In genomic region chr12:64796205-64796845, GRCh38 we compare ENCODE assay signal across 8 cellular contexts. TPM values are rescaled to one million over a fixed set of nuclear protein-coding genes. Genes with fewer than 3 reads are reported as not detected.
DNase-seq lines count a peak whose midpoint lies in the region; ATAC-seq and TF ChIP-seq lines count a peak whose summit lies in the region.

No MANE protein-coding gene starts in this region.

- no peak overlapping the region for H3K4me3 ChIP-seq in CD8-positive, alpha-beta T cell (ENCODE audit: low read depth, low read length)
- no peak overlapping the region for H3K4me3 ChIP-seq in WI38 (ENCODE audit: low read depth, low read length)
- no peak overlapping the region for H3K4me3 ChIP-seq in mesendoderm (ENCODE audit: low read length)
- no peak overlapping the region for H3K4me3 ChIP-seq in stomach

- H3K4ac ChIP-seq in mesendoderm (ENCODE audit: low read depth, low read length): no peak overlapping the region

- no CpG with 5 or more reads among the region's 5 CpGs for WGBS in mesendoderm (ENCODE audit: extremely low coverage, insufficient coverage, low lambda C conversion rate)
- 33 to 48% (median 39%) methylated on average over 5 of the region's 5 CpGs for WGBS in stomach, 5 donors

- CTCF ChIA-PET in CD8-positive, alpha-beta T cell (lab: Charles Lee): interaction anchor here (0.6 to 3.2 kb wide), 16 partner anchors 9 to 372 kb away, joined by 3 to 18 read pairs (median 4); partner anchors contain the start of gene GNS

- H3K27me3 Mint-ChIP-seq in CD8-positive, alpha-beta T cell (ENCODE audit: low read depth): peaks cover 16% of the 10 kb centered on the region

- TF ChIP-seq EP300 in stomach (IDR thresholded peaks at IDR 0.05): no peak

- H3K18ac ChIP-seq in mesendoderm (ENCODE audit: low read length): no peak overlapping the region

- no peaks in the 10 kb centered on the region for H3K9me3 Mint-ChIP-seq in CD8-positive, alpha-beta T cell

- H2BK120ac ChIP-seq in mesendoderm (ENCODE audit: low read depth, low read length): no peak overlapping the region

- no peaks in the 10 kb centered on the region for H3K9me3 ChIP-seq in CD8-positive, alpha-beta T cell (ENCODE audit: low read length)
- no peaks in the 10 kb centered on the region for H3K9me3 ChIP-seq in stomach

- H3K36me3 Mint-ChIP-seq in CD8-positive, alpha-beta T cell: no peaks in the 10 kb centered on the region

- DNase-seq in CD8-positive, alpha-beta T cell: peak in 6 of 7 experiments; percentile 30 to 65 (median 56)
- peak; percentile 85 for DNase-seq in NCI-H345 (lab: John Stamatoyannopoulos, UW)
- peak; percentile 25 for DNase-seq in effector CD8-positive, alpha-beta T cell (lab: John Stamatoyannopoulos, UW)
- peak; percentile 91 for DNase-seq in mesendoderm
- DNase-seq in stomach: peak; percentile 75

- TF ChIP-seq CTCF in CD8-positive, alpha-beta T cell (IDR thresholded peaks at IDR 0.05): peak; percentile 94
- TF ChIP-seq CTCF in WI38 (IDR thresholded peaks at IDR 0.05; ENCODE audit: low read depth, low read length): peak; percentile 53; the same call in 1 of the 2 replicates
- peak in 5 of 7 experiments; percentile 17 to 86 (median 56) for TF ChIP-seq CTCF in stomach (IDR thresholded peaks at IDR 0.05)

- H3K27ac ChIP-seq in CD8-positive, alpha-beta T cell (ENCODE audit: low read depth, low read length): no peak overlapping the region
- H3K27ac ChIP-seq in mesendoderm (ENCODE audit: low read depth, low read length) (no peak overlapping the region), stomach (peak overlapping the region in 2 of 5 donors; percentile 34 to 42)

- H3K36me3 ChIP-seq in CD8-positive, alpha-beta T cell (ENCODE audit: insufficient read depth, low read length): no peaks in the 10 kb centered on the region
- H3K36me3 ChIP-seq in mesendoderm (ENCODE audit: control insufficient read depth, insufficient read depth, low read length) (no peaks in the 10 kb centered on the region), stomach (no peaks in the 10 kb centered on the region)

- no peak overlapping the region for H2AK5ac ChIP-seq in mesendoderm (ENCODE audit: low read length)

- peaks cover 3% of the 10 kb centered on the region for H3K27me3 ChIP-seq in CD8-positive, alpha-beta T cell (ENCODE audit: insufficient read depth, low read length)
- no peaks in the 10 kb centered on the region for H3K27me3 ChIP-seq in mesendoderm (ENCODE audit: insufficient read depth, low read length, poor library complexity)
- H3K27me3 ChIP-seq in stomach: peaks cover 0 to 4% (median 0%) of the 10 kb centered on the region in 3 donors

- no peaks in the 10 kb centered on the region for H3K4me1 Mint-ChIP-seq in CD8-positive, alpha-beta T cell (ENCODE audit: low read depth)

- no peak overlapping the region for H2BK5ac ChIP-seq in mesendoderm (ENCODE audit: low read length)

- no peaks in the 10 kb centered on the region for H3K79me1 ChIP-seq in mesendoderm (ENCODE audit: low read length)

- H3K9ac ChIP-seq in mesendoderm (ENCODE audit: low read length): no peak overlapping the region

- H3K23ac ChIP-seq in mesendoderm (ENCODE audit: low read length): no peak overlapping the region

- H3K4me1 ChIP-seq in CD8-positive, alpha-beta T cell (ENCODE audit: insufficient read depth, low read length): no peaks in the 10 kb centered on the region
- H3K4me1 ChIP-seq in mesendoderm (ENCODE audit: control insufficient read depth, low read depth, low read length): no peaks in the 10 kb centered on the region
- H3K4me1 ChIP-seq in stomach: peaks cover 0 to 25% (median 9%) of the 10 kb centered on the region in 4 donors

- intact Hi-C loops in CD8-positive, alpha-beta T cell (cut with DNase I, micrococcal nuclease): loop anchor here in 1 of 2 experiments (5.0 kb wide), 1 partner anchor 436 kb away; no protein-coding TSS in a partner anchor
- intact Hi-C loops in stomach (cut with DNase I; ENCODE audit: low total_unique reads): no loop called here

- no peak for TF ChIP-seq POLR2A in stomach (IDR thresholded peaks at IDR 0.05)

- no peak overlapping the region for H4K5ac ChIP-seq in mesendoderm (ENCODE audit: low read length)

- ATAC-seq in CD8-positive, alpha-beta T cell: peak; percentile 86
- peak; percentile 81 for ATAC-seq in GM19328 (IDR thresholded peaks at IDR 0.05; ENCODE audit: unreplicated experiment)
- peak; percentile 76 for ATAC-seq in HG03442 (IDR thresholded peaks at IDR 0.05; ENCODE audit: unreplicated experiment)

- H3K4me2 ChIP-seq in mesendoderm (ENCODE audit: low read length): no peak overlapping the region

- no peak overlapping the region for H4K8ac ChIP-seq in mesendoderm (ENCODE audit: low read depth, low read length)

- POLR2A ChIA-PET in CD8-positive, alpha-beta T cell (lab: Charles Lee): interaction anchor here (0.6 to 1.1 kb wide), 3 partner anchors 11 to 1373 kb away, joined by 3 to 6 read pairs (median 4); no protein-coding TSS in a partner anchor

- no peak overlapping the region for H3K4me3 Mint-ChIP-seq in CD8-positive, alpha-beta T cell

- H3K79me2 ChIP-seq in mesendoderm (ENCODE audit: control insufficient read depth, insufficient read depth, low read length): no peaks in the 10 kb centered on the region

- no peak overlapping the region for H3K27ac Mint-ChIP-seq in CD8-positive, alpha-beta T cell

- no peak overlapping the region for H3K56ac ChIP-seq in mesendoderm (ENCODE audit: low read length)

- no peak overlapping the region for H2BK15ac ChIP-seq in mesendoderm (replicated peaks; ENCODE audit: low read depth)

RNA-seq across cellular contexts. Expression of gene TBC1D30, which starts 28.1 kb away (rescaled TPM):
- total RNA-seq in CD8-positive, alpha-beta T cell: under 1 TPM; 0.14 to 0.28 TPM
- polyA plus RNA-seq in mesendoderm (2013, experiment 1 of 2): 1.3 TPM
- 1.1 TPM for polyA plus RNA-seq in mesendoderm (2013, experiment 2 of 2)
- total RNA-seq in stomach: 10 to 100 TPM in 4 of 5 donors, 1 to 10 TPM in 1; 6.4 to 41.1 (median 11.2) TPM
- 1 to 10 TPM; 1.8 to 6.7 (median 3.9) TPM for polyA plus RNA-seq in stomach

RNA-seq across cellular contexts. Expression of gene GNS, which starts 37.1 kb away (rescaled TPM):
- total RNA-seq in CD8-positive, alpha-beta T cell: 1 to 10 TPM; 6.3 to 7.7 TPM
- 10.3 TPM for polyA plus RNA-seq in mesendoderm (2013, experiment 1 of 2)
- polyA plus RNA-seq in mesendoderm (2013, experiment 2 of 2): 10.5 TPM
- total RNA-seq in stomach: 100 to 1,000 TPM in 1 of 5 donors, 10 to 100 TPM in 4; 13.0 to 114 (median 47.8) TPM
- 10 to 100 TPM in 2 of 3 donors, 1 to 10 TPM in 1; 9.6 to 13.3 (median 12.0) TPM for polyA plus RNA-seq in stomach

Comparison
In these comparisons a context has a peak if more than half of its experiments do, and no peak if none do; other contexts are left out.
1. DNase-seq: peak in every context shown above with its lines; median percentile 91 in mesendoderm; 85 in NCI-H345; 75 in stomach; 56 in CD8-positive, alpha-beta T cell; 25 in effector CD8-positive, alpha-beta T cell.
2. RNA of gene TBC1D30, which starts 28.1 kb away (total RNA-seq): 6.4 to 41.1 TPM in stomach; 0.14 to 0.28 TPM in CD8-positive, alpha-beta T cell; every median in the first group is over 4 times any median in the second.
3. Peak in every context shown above with its lines, with median percentiles within 50 percentile points of each other: ATAC-seq and CTCF ChIP-seq.